Comparison of ENCODE assay signal across 20 cellular contexts in the genomic region with DNA sequence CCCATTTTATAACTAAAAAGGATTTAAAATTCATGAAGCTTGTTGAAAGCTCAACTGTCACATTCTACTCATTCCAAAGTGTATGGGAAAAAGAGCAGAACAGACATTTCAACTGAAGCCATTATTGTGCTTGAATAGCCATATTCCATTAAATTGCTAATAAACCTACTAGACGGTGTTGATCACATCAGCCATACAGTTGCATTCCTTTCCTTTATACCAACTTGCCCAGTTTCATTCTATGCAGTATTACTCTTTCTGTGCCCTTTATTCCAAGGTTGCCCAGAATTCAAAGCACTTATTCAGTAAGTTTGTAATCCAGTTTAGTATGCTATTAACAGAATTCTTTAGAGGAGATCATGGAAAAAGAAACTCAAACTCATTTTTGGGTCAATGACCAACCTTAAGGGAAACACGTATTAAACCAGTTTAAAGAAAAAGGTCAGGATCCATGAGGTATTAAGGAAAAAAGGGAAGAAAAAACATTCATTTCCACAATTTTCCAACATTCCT.
"Had no signal": no experiment of that assay in that cellular context is flagged by ENCODE, and none has a peak within 500 bp of the region (broad histone marks: within the 10 kb centered on the region; RNA-seq: fewer than 3 reads in every experiment).

No MANE protein-coding gene starts in this region.

- H3K4me3 Mint-ChIP-seq: activated CD4-positive, alpha-beta memory T cell treated with anti-CD3 and anti-CD28 coated beads for 36 hours; activated CD4-positive, alpha-beta T cell treated with anti-CD3 and anti-CD28 coated beads for 36 hours; activated naive CD4-positive, alpha-beta T cell treated with anti-CD3 and anti-CD28 coated beads for 36 hours; dendritic cell treated with granulocyte-macrophage colony-stimulating factor and Interleukin-4, amounts not matched to agents 40 ng/mL and 50 ng/mL, for 4 days; stimulated activated effector memory CD8-positive, alpha-beta T cell treated with anti-CD3 and anti-CD28 coated beads, Interleukin-12 subunit alpha, Interleukin-12 subunit beta, amount 100 ng/mL, for 72 hours; T-helper 2 cell treated with Interferon-gamma antibody and Interleukin-4, amounts not matched to agents 5 μg/mL and 100 μg/mL, for 36 hours; type B pancreatic cell; WTC11 had no signal

- H3K27me3 ChIP-seq: breast epithelium, esophagus squamous epithelium, pancreas, stomach had no signal

- H3K27ac Mint-ChIP-seq: activated CD4-positive, alpha-beta memory T cell treated with anti-CD3 and anti-CD28 coated beads for 36 hours; activated CD4-positive, alpha-beta T cell treated with anti-CD3 and anti-CD28 coated beads for 36 hours; activated naive CD4-positive, alpha-beta T cell treated with anti-CD3 and anti-CD28 coated beads for 36 hours; activated T-helper 2 cell treated with anti-CD3 and anti-CD28 coated beads, Interferon-gamma antibody, Interleukin-2, Interleukin-4, amounts not matched to agents 10 μg/mL and 5 μg/mL and 100 μg/mL, durations not matched to agents 14 hours and 24 hours and 36 hours; dendritic cell treated with granulocyte-macrophage colony-stimulating factor and Interleukin-4, amounts not matched to agents 40 ng/mL and 50 ng/mL, for 4 days; stimulated activated effector memory CD8-positive, alpha-beta T cell treated with anti-CD3 and anti-CD28 coated beads, Interleukin-12 subunit alpha, Interleukin-12 subunit beta, amount 100 ng/mL, for 72 hours; T-helper 2 cell treated with Interferon-gamma antibody and Interleukin-4, amounts not matched to agents 5 μg/mL and 100 μg/mL, for 36 hours; type B pancreatic cell; WTC11 had no signal

- H3K36me3 Mint-ChIP-seq: activated CD4-positive, alpha-beta memory T cell treated with anti-CD3 and anti-CD28 coated beads for 36 hours; stimulated activated effector memory CD8-positive, alpha-beta T cell treated with anti-CD3 and anti-CD28 coated beads, Interleukin-12 subunit alpha, Interleukin-12 subunit beta, amount 100 ng/mL, for 72 hours; type B pancreatic cell; WTC11 had no signal

- DNase-seq: activated CD4-positive, alpha-beta memory T cell treated with anti-CD3 and anti-CD28 coated beads for 36 hours; activated CD4-positive, alpha-beta T cell treated with anti-CD3 and anti-CD28 coated beads for 36 hours; activated naive CD4-positive, alpha-beta T cell treated with anti-CD3 and anti-CD28 coated beads for 36 hours; activated T-cell treated with anti-CD3 and anti-CD28 coated beads, Interleukin-2, amount 50 U/mL, for 1 hour; cerebellar nuclear complex; effector CD8-positive, alpha-beta T cell; esophagus squamous epithelium; left ventricle myocardium inferior; pancreas; stimulated activated CD4-positive, alpha-beta T cell treated with anti-CD3 and anti-CD28 coated beads, Interleukin-4, amount 100 ng/mL, for 24 hours; stomach had no signal

- ATAC-seq: activated CD4-positive, alpha-beta T cell treated with anti-CD3 and anti-CD28 coated beads for 36 hours; sciatic nerve; stimulated activated effector memory CD8-positive, alpha-beta T cell treated with anti-CD3 and anti-CD28 coated beads, Interleukin-12 subunit alpha, Interleukin-12 subunit beta, amount 100 ng/mL, for 72 hours; WTC11 had no signal

- H3K27me3 Mint-ChIP-seq: activated CD4-positive, alpha-beta memory T cell treated with anti-CD3 and anti-CD28 coated beads for 36 hours; dendritic cell treated with granulocyte-macrophage colony-stimulating factor and Interleukin-4, amounts not matched to agents 40 ng/mL and 50 ng/mL, for 4 days; type B pancreatic cell had no signal

- H3K4me1 ChIP-seq: breast epithelium had no signal

- H3K27ac ChIP-seq: breast epithelium, esophagus squamous epithelium, left ventricle myocardium inferior, stomach had no signal

- H3K4me3 ChIP-seq: breast epithelium, esophagus squamous epithelium, left ventricle myocardium inferior, pancreas, smooth muscle cell, stomach had no signal

- H3K9me3 ChIP-seq: breast epithelium, esophagus squamous epithelium, left ventricle myocardium inferior, pancreas, stomach had no signal

- H3K4me1 Mint-ChIP-seq: activated CD4-positive, alpha-beta T cell treated with anti-CD3 and anti-CD28 coated beads for 36 hours; stimulated activated effector memory CD8-positive, alpha-beta T cell treated with anti-CD3 and anti-CD28 coated beads, Interleukin-12 subunit alpha, Interleukin-12 subunit beta, amount 100 ng/mL, for 72 hours had no signal

- H3K4me2 ChIP-seq: smooth muscle cell had no signal

- H3K36me3 ChIP-seq: breast epithelium, esophagus squamous epithelium, left ventricle myocardium inferior, pancreas, stomach had no signal

- H3K9me3 Mint-ChIP-seq: activated CD4-positive, alpha-beta memory T cell treated with anti-CD3 and anti-CD28 coated beads for 36 hours; activated naive CD4-positive, alpha-beta T cell treated with anti-CD3 and anti-CD28 coated beads for 36 hours; activated T-helper 2 cell treated with anti-CD3 and anti-CD28 coated beads, Interferon-gamma antibody, Interleukin-2, Interleukin-4, amounts not matched to agents 10 μg/mL and 5 μg/mL and 100 μg/mL, durations not matched to agents 14 hours and 24 hours and 36 hours; dendritic cell treated with granulocyte-macrophage colony-stimulating factor and Interleukin-4, amounts not matched to agents 40 ng/mL and 50 ng/mL, for 4 days; stimulated activated effector memory CD8-positive, alpha-beta T cell treated with anti-CD3 and anti-CD28 coated beads, Interleukin-12 subunit alpha, Interleukin-12 subunit beta, amount 100 ng/mL, for 72 hours; T-helper 2 cell treated with Interferon-gamma antibody and Interleukin-4, amounts not matched to agents 5 μg/mL and 100 μg/mL, for 36 hours; type B pancreatic cell; WTC11 had no signal
